ENCODE assay signal across 27 cellular contexts in genomic region chr1:99240621-99241020, GRCh38. TPM values are rescaled to one million over a fixed set of nuclear protein-coding genes. Genes with fewer than 3 reads are reported as not detected.
DNase-seq lines count a peak whose midpoint lies in the region; ATAC-seq, FAIRE-seq and TF ChIP-seq lines count a peak whose summit lies in the region.
"Had no signal": no experiment of that assay in that cellular context is flagged by ENCODE, and none has a peak within 500 bp of the region (broad histone marks: within the 10 kb centered on the region; RNA-seq: fewer than 3 reads in every experiment).

No MANE protein-coding gene starts in this region.

- H3K9me3 Mint-ChIP-seq in astrocyte (ENCODE audit: unreplicated experiment) (no peaks in the 10 kb centered on the region), endodermal cell (peaks cover 2% of the 10 kb centered on the region)
- H3K9me3 Mint-ChIP-seq in activated CD8-positive, alpha-beta T cell treated with anti-CD3 and anti-CD28 coated beads for 36 hours = no peaks in the 10 kb centered on the region

- no peaks in the 10 kb centered on the region for H3K79me2 ChIP-seq in astrocyte (ENCODE audit: insufficient read depth, low read length)
- H3K79me2 ChIP-seq in smooth muscle cell (ENCODE audit: low read depth) = no peaks in the 10 kb centered on the region

- H3F3A ChIP-seq in smooth muscle cell (ENCODE audit: low read depth) = no peaks in the 10 kb centered on the region

- no peak for TF ChIP-seq POLR2A in heart left ventricle (IDR thresholded peaks at IDR 0.05)

- no peaks in the 10 kb centered on the region for H3K36me3 ChIP-seq in astrocyte (ENCODE audit: insufficient read depth, low read length)
- no peaks in the 10 kb centered on the region for H3K36me3 ChIP-seq in smooth muscle cell (ENCODE audit: low read depth)
- no peaks in the 10 kb centered on the region for H3K36me3 ChIP-seq in endodermal cell (ENCODE audit: control insufficient read depth, insufficient read depth, low read length)
- H3K36me3 ChIP-seq in heart left ventricle = no peaks in the 10 kb centered on the region
- H3K36me3 ChIP-seq: BE2C, BLaER1 had no signal

- H3K27ac ChIP-seq in astrocyte (ENCODE audit: low read depth, low read length) = no peak overlapping the region
- H3K27ac ChIP-seq in smooth muscle cell (ENCODE audit: low read depth) = peak overlapping the region; percentile 33
- no peak overlapping the region for H3K27ac ChIP-seq in endodermal cell (ENCODE audit: low read depth, low read length)
- no peak overlapping the region for H3K27ac ChIP-seq in heart left ventricle
- H3K27ac ChIP-seq: BLaER1 had no signal

- H4K20me1 ChIP-seq in astrocyte (ENCODE audit: insufficient read depth, low read length) = no peaks in the 10 kb centered on the region
- H4K20me1 ChIP-seq in smooth muscle cell (ENCODE audit: low read depth) = no peaks in the 10 kb centered on the region
- H4K20me1 ChIP-seq: BLaER1 had no signal

- in situ Hi-C loops in SK-MEL-5 (cut with HindIII; ENCODE audit: low pct_unique_long_range_greater_than_20kb, low sequenced_read_pairs) = no loop called here

- no peak overlapping the region for H3K27ac Mint-ChIP-seq in astrocyte (ENCODE audit: unreplicated experiment)
- no peak overlapping the region for H3K27ac Mint-ChIP-seq in activated CD8-positive, alpha-beta T cell treated with anti-CD3 and anti-CD28 coated beads for 36 hours
- H3K27ac Mint-ChIP-seq in endodermal cell = no peak overlapping the region
- H3K27ac Mint-ChIP-seq: CD14-positive monocyte; CD4-positive, alpha-beta memory T cell; CD4-positive, CD25-positive, alpha-beta regulatory T cell; CD8-positive, alpha-beta memory T cell had no signal

- H3K4me3 ChIP-seq in astrocyte (ENCODE audit: insufficient read depth, low read depth, low read length) = no peak overlapping the region
- no peak overlapping the region for H3K4me3 ChIP-seq in smooth muscle cell
- no peak overlapping the region for H3K4me3 ChIP-seq in endodermal cell (ENCODE audit: low read length)
- H3K4me3 ChIP-seq in heart left ventricle = no peak overlapping the region
- H3K4me3 ChIP-seq: BLaER1 had no signal

- H2AFZ ChIP-seq in astrocyte (ENCODE audit: low read depth, low read length) (no peak overlapping the region), smooth muscle cell (ENCODE audit: low read depth) (no peak overlapping the region)

- CTCF ChIA-PET in activated CD8-positive, alpha-beta T cell treated with anti-CD3 and anti-CD28 coated beads for 36 hours (lab: Charles Lee) = interaction anchor here (0.8 kb wide), 1 partner anchor 23 kb away, joined by 3 read pairs; no protein-coding TSS in a partner anchor

- no peaks in the 10 kb centered on the region for H3K4me1 Mint-ChIP-seq in astrocyte (ENCODE audit: low read depth, unreplicated experiment)
- H3K4me1 Mint-ChIP-seq in activated CD8-positive, alpha-beta T cell treated with anti-CD3 and anti-CD28 coated beads for 36 hours (ENCODE audit: low read depth) = no peaks in the 10 kb centered on the region
- H3K4me1 Mint-ChIP-seq in endodermal cell = no peaks in the 10 kb centered on the region
- H3K4me1 Mint-ChIP-seq: CD4-positive, CD25-positive, alpha-beta regulatory T cell; CD8-positive, alpha-beta memory T cell had no signal

- H3K9me3 ChIP-seq in astrocyte (ENCODE audit: insufficient read depth, low read depth, low read length) (no peaks in the 10 kb centered on the region), smooth muscle cell (replicated peaks; ENCODE audit: low read depth) (no peaks in the 10 kb centered on the region), endodermal cell (ENCODE audit: control insufficient read depth, low read length) (no peaks in the 10 kb centered on the region), heart left ventricle (peaks cover 0 to 9% (median 0%) of the 10 kb centered on the region in 12 donors)
- H3K9me3 ChIP-seq: BE2C, BLaER1, Caco-2 had no signal

- H3K27me3 Mint-ChIP-seq in astrocyte (ENCODE audit: low read depth, unreplicated experiment) (no peaks in the 10 kb centered on the region), endodermal cell (ENCODE audit: insufficient read depth) (peaks cover 3% of the 10 kb centered on the region)
- no peaks in the 10 kb centered on the region for H3K27me3 Mint-ChIP-seq in activated CD8-positive, alpha-beta T cell treated with anti-CD3 and anti-CD28 coated beads for 36 hours
- H3K27me3 Mint-ChIP-seq: CD4-positive, CD25-positive, alpha-beta regulatory T cell had no signal

- DNase-seq in M059J (ENCODE audit: low read depth) (peak; percentile 3), SK-MEL-5 (ENCODE audit: low read depth, low spot score) (peak; percentile 2), astrocyte (ENCODE audit: low read depth) (peak; percentile 3), smooth muscle cell (lab: John Stamatoyannopoulos, UW; ENCODE audit: unreplicated experiment) (no peak), endodermal cell (no peak), heart left ventricle (no peak), MV-4-11 (lab: John Stamatoyannopoulos, UW) (no peak)
- no peak for DNase-seq in activated CD8-positive, alpha-beta T cell treated with anti-CD3 and anti-CD28 coated beads for 36 hours
- DNase-seq: 8988T; ACHN; BE2C; C1 segment of cervical spinal cord; Caco-2; Calu3; CD4-positive, alpha-beta memory T cell; CD4-positive, CD25-positive, alpha-beta regulatory T cell; CD8-positive, alpha-beta memory T cell; DMS79 treated with DMSO at 0.1 percent for 48 hours; GF-D8 had no signal

- intact Hi-C loops in activated CD8-positive, alpha-beta T cell treated with anti-CD3 and anti-CD28 coated beads for 36 hours (cut with micrococcal nuclease) = no loop called here
- intact Hi-C loops in heart left ventricle (cut with DNase I) = no loop called here

- no peak overlapping the region for H3K4me2 ChIP-seq in astrocyte (ENCODE audit: low read length)
- peak overlapping the region; percentile 23 for H3K4me2 ChIP-seq in smooth muscle cell
- H3K4me2 ChIP-seq: BLaER1 had no signal

- WGBS in smooth muscle cell (ENCODE audit: low lambda C conversion rate) = 19% methylated on average over 2 of the region's 2 CpGs
- 97 to 100% methylated on average over 1 to 2 of the region's 2 CpGs for WGBS in endodermal cell (ENCODE audit: insufficient coverage in 1 of 2, insufficient read length in 1 of 2), 2 experiments
- WGBS in heart left ventricle, 4 donors = 90 to 96% (median 91%) methylated on average over 2 of the region's 2 CpGs

- no peak overlapping the region for H3K9ac ChIP-seq in astrocyte (ENCODE audit: low read length)
- no peak overlapping the region for H3K9ac ChIP-seq in smooth muscle cell (ENCODE audit: low read depth)
- H3K9ac ChIP-seq in endodermal cell (ENCODE audit: extremely low read depth, low read length, poor library complexity, severe bottlenecking) = no peak overlapping the region
- H3K9ac ChIP-seq: BLaER1 had no signal

- TF ChIP-seq CTCF in astrocyte (IDR thresholded peaks at IDR 0.05; ENCODE audit: insufficient read depth, low read depth, low read length) = no peak
- no peak for TF ChIP-seq CTCF in smooth muscle cell (IDR thresholded peaks at IDR 0.05; ENCODE audit: borderline replicate concordance, insufficient read depth, poor library complexity, severe bottlenecking)
- TF ChIP-seq CTCF in activated CD8-positive, alpha-beta T cell treated with anti-CD3 and anti-CD28 coated beads for 36 hours (IDR thresholded peaks at IDR 0.05) = no peak
- no peak for TF ChIP-seq CTCF in endodermal cell (conservative IDR thresholded peaks at IDR 0.05)
- no peak for TF ChIP-seq CTCF in heart left ventricle (IDR thresholded peaks at IDR 0.05)

- no peak for ATAC-seq in activated CD8-positive, alpha-beta T cell treated with anti-CD3 and anti-CD28 coated beads for 36 hours
- no peak for ATAC-seq in heart left ventricle

- no peaks in the 10 kb centered on the region for H3K4me1 ChIP-seq in astrocyte (ENCODE audit: insufficient read depth, low read length)
- H3K4me1 ChIP-seq in smooth muscle cell (ENCODE audit: low read depth) = no peaks in the 10 kb centered on the region
- no peaks in the 10 kb centered on the region for H3K4me1 ChIP-seq in endodermal cell (ENCODE audit: control insufficient read depth, insufficient read depth, low read length)
- no peaks in the 10 kb centered on the region for H3K4me1 ChIP-seq in heart left ventricle
- H3K4me1 ChIP-seq: BE2C, BLaER1, Caco-2 had no signal

- H3K4me3 Mint-ChIP-seq in astrocyte (ENCODE audit: unreplicated experiment) (no peak overlapping the region), endodermal cell (no peak overlapping the region)
- no peak overlapping the region for H3K4me3 Mint-ChIP-seq in activated CD8-positive, alpha-beta T cell treated with anti-CD3 and anti-CD28 coated beads for 36 hours
- H3K4me3 Mint-ChIP-seq: CD14-positive monocyte; CD4-positive, alpha-beta memory T cell; CD4-positive, CD25-positive, alpha-beta regulatory T cell; CD8-positive, alpha-beta memory T cell had no signal

- H3K27me3 ChIP-seq in astrocyte (ENCODE audit: insufficient read depth, low read length) = no peaks in the 10 kb centered on the region
- H3K27me3 ChIP-seq in smooth muscle cell (ENCODE audit: low read depth) = no peaks in the 10 kb centered on the region
- no peaks in the 10 kb centered on the region for H3K27me3 ChIP-seq in endodermal cell (ENCODE audit: control insufficient read depth, insufficient read depth, low read length, poor library complexity, severe bottlenecking)
- no peaks in the 10 kb centered on the region for H3K27me3 ChIP-seq in heart left ventricle
- H3K27me3 ChIP-seq: BE2C, BLaER1 had no signal

- FAIRE-seq in astrocyte (lab: Jason Lieb, UNC) = no peak
- FAIRE-seq: A204.1, D721Med, G401.6, GM12891, GM19239 had no signal

- POLR2A ChIA-PET in activated CD8-positive, alpha-beta T cell treated with anti-CD3 and anti-CD28 coated beads for 36 hours (lab: Charles Lee) = no interaction called here

- H3K36me3 Mint-ChIP-seq in astrocyte (ENCODE audit: low read depth, unreplicated experiment) (no peaks in the 10 kb centered on the region), endodermal cell (ENCODE audit: low read depth) (no peaks in the 10 kb centered on the region)
- no peaks in the 10 kb centered on the region for H3K36me3 Mint-ChIP-seq in activated CD8-positive, alpha-beta T cell treated with anti-CD3 and anti-CD28 coated beads for 36 hours (ENCODE audit: low read depth)
- H3K36me3 Mint-ChIP-seq: CD14-positive monocyte; CD4-positive, alpha-beta memory T cell; CD4-positive, CD25-positive, alpha-beta regulatory T cell; CD8-positive, alpha-beta memory T cell had no signal

RNA-seq across cellular contexts. Expression of gene PLPPR4, which starts 23.7 kb away (rescaled TPM):
- total RNA-seq in M059J (2014; rRNA removed; shearing (Covaris generic)) = 10.5 and 12.3 TPM in 2 replicates
- not detected in 2 replicates for total RNA-seq in SK-MEL-5 (2014; rRNA removed; shearing (Covaris generic))
- 0.01 TPM in 1 of 2 replicates, not detected in the other for polyA plus RNA-seq in SK-MEL-5 (2015; cell fraction: cytosol; rRNA removed)
- not detected in 2 replicates for polyA plus RNA-seq in SK-MEL-5 (2015; cell fraction: nucleus; rRNA removed)
- total RNA-seq in astrocyte (0.07 TPM in 2 replicates), smooth muscle cell (6.9 and 8.4 TPM in 2 replicates), endodermal cell (under 1 TPM in 1 of 2 donors, not detected in 1; 0.20 TPM), heart left ventricle (1 to 10 TPM in 1 of 9 donors, under 1 TPM in 8; 0.12 to 1.0 (median 0.56) TPM)
- polyA plus RNA-seq in smooth muscle cell (1.1 and 4.6 TPM in 2 replicates), heart left ventricle (under 1 TPM; 0.11 to 0.17 TPM)
- not detected for total RNA-seq in activated CD8-positive, alpha-beta T cell treated with anti-CD3 and anti-CD28 coated beads for 36 hours
- polyA plus RNA-seq in endodermal cell (2013, experiment 1 of 2) = 0.36 TPM
- polyA plus RNA-seq in endodermal cell (2013, experiment 2 of 2) = 0.29 TPM
- total RNA-seq: A673; Caco-2; CD4-positive, alpha-beta memory T cell; CD4-positive, CD25-positive, alpha-beta regulatory T cell; CD8-positive, alpha-beta memory T cell had no signal
- polyA plus RNA-seq: CD14-positive monocyte; CD4-positive, alpha-beta memory T cell; CD4-positive, CD25-positive, alpha-beta regulatory T cell; CD8-positive, alpha-beta memory T cell had no signal

Comparison
In these comparisons a context has a peak if more than half of its experiments do, and no peak if none do; other contexts are left out.
1. DNase-seq: peak in M059J (single experiment), SK-MEL-5 (single experiment) and astrocyte (single experiment); none in smooth muscle cell (single experiment), activated CD8-positive, alpha-beta T cell treated with anti-CD3 and anti-CD28 coated beads for 36 hours (single experiment), endodermal cell (single experiment), heart left ventricle (0 of 5) and MV-4-11 (single experiment).